In the genomic region with DNA sequence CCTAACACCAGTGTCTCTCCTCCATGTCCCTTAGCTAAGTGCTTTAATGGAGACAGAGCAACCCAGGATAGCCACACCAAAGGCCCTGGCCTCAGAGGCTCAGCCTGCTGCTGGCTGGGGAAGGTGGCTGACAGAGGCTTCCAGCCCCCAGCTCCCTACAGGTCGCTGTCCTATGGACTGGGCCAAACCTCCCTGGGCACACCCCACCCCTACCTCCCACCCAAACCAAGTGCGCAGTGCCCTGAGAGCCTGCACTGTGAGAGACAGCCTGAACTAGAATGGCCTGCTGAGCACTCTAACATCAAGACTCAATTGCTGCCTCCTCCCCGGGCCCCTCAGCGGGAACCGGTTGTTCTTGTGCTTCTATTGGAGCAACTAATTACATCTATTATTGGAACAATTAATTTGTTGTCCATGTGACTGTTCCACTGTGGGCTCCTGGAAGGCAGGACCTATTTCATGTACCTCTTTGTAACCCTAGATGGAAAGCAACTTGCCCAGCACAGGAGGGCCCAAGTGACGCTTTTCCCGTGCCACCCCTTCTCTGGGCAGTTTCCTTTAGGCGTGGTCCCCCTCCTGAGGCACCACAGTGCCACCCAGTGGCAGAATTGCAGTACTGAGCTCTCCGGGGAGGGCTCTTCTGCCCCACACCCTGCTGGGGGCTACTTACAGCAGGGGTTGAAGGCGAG, we compare ENCODE assay signal across 1 cellular context.
TF ChIP-seq lines count a peak whose summit lies in the region.

No MANE protein-coding gene starts in this region.

TF ChIP-seq in HepG2, 621 proteins besides CTCF, POLR2A, EP300 and RAD21 (continued from another document and continues in another):
- TF ChIP-seq NR1H2 (CRISPR knock-in tag; IDR thresholded peaks at IDR 0.05; ENCODE audit: borderline replicate concordance, low read depth) (no peak), ZNF441 (CRISPR knock-in tag; IDR thresholded peaks at IDR 0.05; ENCODE audit: borderline replicate concordance) (no peak), ISX (CRISPR knock-in tag; conservative IDR thresholded peaks at IDR 0.05) (no peak), ZKSCAN8 (CRISPR knock-in tag; IDR thresholded peaks at IDR 0.05; ENCODE audit: borderline replicate concordance) (no peak), ZNF589 (CRISPR knock-in tag; conservative IDR thresholded peaks at IDR 0.05) (no peak), SAFB2 (CRISPR knock-in tag; IDR thresholded peaks at IDR 0.05; ENCODE audit: borderline replicate concordance, low read depth) (no peak), AGO1 (IDR thresholded peaks at IDR 0.05; ENCODE audit: low read depth, low read length, poor library complexity, severe bottlenecking) (no peak), ZNF329 (CRISPR knock-in tag; IDR thresholded peaks at IDR 0.05; ENCODE audit: low read depth) (no peak), ZNF720 (CRISPR knock-in tag; IDR thresholded peaks at IDR 0.05) (no peak), DMAP1 (CRISPR knock-in tag; IDR thresholded peaks at IDR 0.05) (no peak), NBN (conservative IDR thresholded peaks at IDR 0.05) (no peak), GTF3A (CRISPR knock-in tag; conservative IDR thresholded peaks at IDR 0.05) (no peak), ZKSCAN5 (CRISPR knock-in tag; IDR thresholded peaks at IDR 0.05) (no peak), ZNF564 (CRISPR knock-in tag; IDR thresholded peaks at IDR 0.05) (no peak), ZNF282 (IDR thresholded peaks at IDR 0.05; ENCODE audit: partially characterized antibody) (no peak), CHCHD3 (CRISPR knock-in tag; IDR thresholded peaks at IDR 0.05) (no peak), JUNB (CRISPR knock-in tag; IDR thresholded peaks at IDR 0.05; ENCODE audit: borderline replicate concordance) (no peak), RNF2 (conservative IDR thresholded peaks at IDR 0.05; ENCODE audit: low read depth) (no peak), SRSF9 (IDR thresholded peaks at IDR 0.05; ENCODE audit: borderline replicate concordance, insufficient read depth, low read depth, low read length, poor library complexity, severe bottlenecking) (no peak), NFKBIZ (CRISPR knock-in tag; IDR thresholded peaks at IDR 0.05) (no peak), RORA (CRISPR knock-in tag; IDR thresholded peaks at IDR 0.05) (no peak), TEAD2 (CRISPR knock-in tag; IDR thresholded peaks at IDR 0.05) (no peak), HNRNPL (IDR thresholded peaks at IDR 0.05; ENCODE audit: low read depth, low read length) (0 out of 2 replicates have a peak, but pooled peaks have one; percentile 32), SOX5 (CRISPR knock-in tag; IDR thresholded peaks at IDR 0.05; ENCODE audit: borderline replicate concordance) (no peak), TOE1 (CRISPR knock-in tag; IDR thresholded peaks at IDR 0.05) (no peak), TOPORS (CRISPR knock-in tag; IDR thresholded peaks at IDR 0.05) (no peak), ZNF124 (CRISPR knock-in tag; IDR thresholded peaks at IDR 0.05) (0 out of 2 replicates have a peak, but pooled peaks have one; percentile 31), TMF1 (CRISPR knock-in tag; IDR thresholded peaks at IDR 0.05; ENCODE audit: low read depth) (no peak), KDM4B (CRISPR knock-in tag; IDR thresholded peaks at IDR 0.05) (no peak), KLF9 (CRISPR knock-in tag; IDR thresholded peaks at IDR 0.05; ENCODE audit: low read depth) (no peak), ZSCAN20 (CRISPR knock-in tag; IDR thresholded peaks at IDR 0.05; ENCODE audit: borderline replicate concordance) (no peak), ZNF3 (CRISPR knock-in tag; IDR thresholded peaks at IDR 0.05) (no peak), CBX2 (IDR thresholded peaks at IDR 0.05; ENCODE audit: low read depth, low read length) (no peak), CBX2 (CRISPR knock-in tag; IDR thresholded peaks at IDR 0.05; ENCODE audit: low read depth) (no peak), AHR (CRISPR knock-in tag; IDR thresholded peaks at IDR 0.05) (no peak), RARA (CRISPR knock-in tag; IDR thresholded peaks at IDR 0.05) (peak; percentile 23; the same call in 1 of the 2 replicates), NFE2 (CRISPR knock-in tag; IDR thresholded peaks at IDR 0.05) (no peak)
- TF ChIP-seq, protein P1, sequence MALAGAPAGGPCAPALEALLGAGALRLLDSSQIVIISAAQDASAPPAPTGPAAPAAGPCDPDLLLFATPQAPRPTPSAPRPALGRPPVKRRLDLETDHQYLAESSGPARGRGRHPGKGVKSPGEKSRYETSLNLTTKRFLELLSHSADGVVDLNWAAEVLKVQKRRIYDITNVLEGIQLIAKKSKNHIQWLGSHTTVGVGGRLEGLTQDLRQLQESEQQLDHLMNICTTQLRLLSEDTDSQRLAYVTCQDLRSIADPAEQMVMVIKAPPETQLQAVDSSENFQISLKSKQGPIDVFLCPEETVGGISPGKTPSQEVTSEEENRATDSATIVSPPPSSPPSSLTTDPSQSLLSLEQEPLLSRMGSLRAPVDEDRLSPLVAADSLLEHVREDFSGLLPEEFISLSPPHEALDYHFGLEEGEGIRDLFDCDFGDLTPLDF (CRISPR knock-in tag; IDR thresholded peaks at IDR 0.05): no peak
- TF ChIP-seq, protein P2, sequence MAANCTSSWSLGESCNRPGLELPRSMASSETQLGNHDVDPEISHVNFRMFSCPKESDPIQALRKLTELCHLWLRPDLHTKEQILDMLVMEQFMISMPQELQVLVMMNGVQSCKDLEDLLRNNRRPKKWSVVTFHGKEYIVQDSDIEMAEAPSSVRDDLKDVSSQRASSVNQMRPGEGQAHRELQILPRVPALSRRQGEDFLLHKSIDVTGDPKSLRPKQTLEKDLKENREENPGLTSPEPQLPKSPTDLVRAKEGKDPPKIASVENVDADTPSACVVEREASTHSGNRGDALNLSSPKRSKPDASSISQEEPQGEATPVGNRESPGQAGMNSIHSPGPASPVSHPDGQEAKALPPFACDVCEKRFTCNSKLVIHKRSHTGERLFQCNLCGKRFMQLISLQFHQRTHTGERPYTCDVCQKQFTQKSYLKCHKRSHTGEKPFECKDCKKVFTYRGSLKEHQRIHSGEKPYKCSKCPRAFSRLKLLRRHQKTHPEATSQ (CRISPR knock-in tag; IDR thresholded peaks at IDR 0.05; ENCODE audit: borderline replicate concordance): no peak
- TF ChIP-seq, protein P3, sequence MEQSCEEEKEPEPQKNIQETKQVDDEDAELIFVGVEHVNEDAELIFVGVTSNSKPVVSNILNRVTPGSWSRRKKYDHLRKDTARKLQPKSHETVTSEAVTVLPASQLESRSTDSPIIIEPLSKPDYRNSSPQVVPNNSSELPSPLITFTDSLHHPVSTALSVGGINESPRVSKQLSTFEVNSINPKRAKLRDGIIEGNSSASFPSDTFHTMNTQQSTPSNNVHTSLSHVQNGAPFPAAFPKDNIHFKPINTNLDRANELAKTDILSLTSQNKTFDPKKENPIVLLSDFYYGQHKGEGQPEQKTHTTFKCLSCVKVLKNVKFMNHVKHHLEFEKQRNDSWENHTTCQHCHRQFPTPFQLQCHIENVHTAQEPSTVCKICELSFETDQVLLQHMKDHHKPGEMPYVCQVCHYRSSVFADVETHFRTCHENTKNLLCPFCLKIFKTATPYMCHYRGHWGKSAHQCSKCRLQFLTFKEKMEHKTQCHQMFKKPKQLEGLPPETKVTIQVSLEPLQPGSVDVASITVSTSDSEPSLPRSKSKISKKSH (CRISPR knock-in tag; IDR thresholded peaks at IDR 0.05; ENCODE audit: borderline replicate concordance): no peak
- TF ChIP-seq, protein P4, sequence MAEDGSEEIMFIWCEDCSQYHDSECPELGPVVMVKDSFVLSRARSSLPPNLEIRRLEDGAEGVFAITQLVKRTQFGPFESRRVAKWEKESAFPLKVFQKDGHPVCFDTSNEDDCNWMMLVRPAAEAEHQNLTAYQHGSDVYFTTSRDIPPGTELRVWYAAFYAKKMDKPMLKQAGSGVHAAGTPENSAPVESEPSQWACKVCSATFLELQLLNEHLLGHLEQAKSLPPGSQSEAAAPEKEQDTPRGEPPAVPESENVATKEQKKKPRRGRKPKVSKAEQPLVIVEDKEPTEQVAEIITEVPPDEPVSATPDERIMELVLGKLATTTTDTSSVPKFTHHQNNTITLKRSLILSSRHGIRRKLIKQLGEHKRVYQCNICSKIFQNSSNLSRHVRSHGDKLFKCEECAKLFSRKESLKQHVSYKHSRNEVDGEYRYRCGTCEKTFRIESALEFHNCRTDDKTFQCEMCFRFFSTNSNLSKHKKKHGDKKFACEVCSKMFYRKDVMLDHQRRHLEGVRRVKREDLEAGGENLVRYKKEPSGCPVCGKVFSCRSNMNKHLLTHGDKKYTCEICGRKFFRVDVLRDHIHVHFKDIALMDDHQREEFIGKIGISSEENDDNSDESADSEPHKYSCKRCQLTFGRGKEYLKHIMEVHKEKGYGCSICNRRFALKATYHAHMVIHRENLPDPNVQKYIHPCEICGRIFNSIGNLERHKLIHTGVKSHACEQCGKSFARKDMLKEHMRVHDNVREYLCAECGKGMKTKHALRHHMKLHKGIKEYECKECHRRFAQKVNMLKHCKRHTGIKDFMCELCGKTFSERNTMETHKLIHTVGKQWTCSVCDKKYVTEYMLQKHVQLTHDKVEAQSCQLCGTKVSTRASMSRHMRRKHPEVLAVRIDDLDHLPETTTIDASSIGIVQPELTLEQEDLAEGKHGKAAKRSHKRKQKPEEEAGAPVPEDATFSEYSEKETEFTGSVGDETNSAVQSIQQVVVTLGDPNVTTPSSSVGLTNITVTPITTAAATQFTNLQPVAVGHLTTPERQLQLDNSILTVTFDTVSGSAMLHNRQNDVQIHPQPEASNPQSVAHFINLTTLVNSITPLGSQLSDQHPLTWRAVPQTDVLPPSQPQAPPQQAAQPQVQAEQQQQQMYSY (CRISPR knock-in tag; IDR thresholded peaks at IDR 0.05): no peak
- TF ChIP-seq, protein P5, sequence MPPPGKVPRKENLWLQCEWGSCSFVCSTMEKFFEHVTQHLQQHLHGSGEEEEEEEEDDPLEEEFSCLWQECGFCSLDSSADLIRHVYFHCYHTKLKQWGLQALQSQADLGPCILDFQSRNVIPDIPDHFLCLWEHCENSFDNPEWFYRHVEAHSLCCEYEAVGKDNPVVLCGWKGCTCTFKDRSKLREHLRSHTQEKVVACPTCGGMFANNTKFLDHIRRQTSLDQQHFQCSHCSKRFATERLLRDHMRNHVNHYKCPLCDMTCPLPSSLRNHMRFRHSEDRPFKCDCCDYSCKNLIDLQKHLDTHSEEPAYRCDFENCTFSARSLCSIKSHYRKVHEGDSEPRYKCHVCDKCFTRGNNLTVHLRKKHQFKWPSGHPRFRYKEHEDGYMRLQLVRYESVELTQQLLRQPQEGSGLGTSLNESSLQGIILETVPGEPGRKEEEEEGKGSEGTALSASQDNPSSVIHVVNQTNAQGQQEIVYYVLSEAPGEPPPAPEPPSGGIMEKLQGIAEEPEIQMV (CRISPR knock-in tag; IDR thresholded peaks at IDR 0.05; ENCODE audit: low read depth): no peak
- TF ChIP-seq, protein P6, sequence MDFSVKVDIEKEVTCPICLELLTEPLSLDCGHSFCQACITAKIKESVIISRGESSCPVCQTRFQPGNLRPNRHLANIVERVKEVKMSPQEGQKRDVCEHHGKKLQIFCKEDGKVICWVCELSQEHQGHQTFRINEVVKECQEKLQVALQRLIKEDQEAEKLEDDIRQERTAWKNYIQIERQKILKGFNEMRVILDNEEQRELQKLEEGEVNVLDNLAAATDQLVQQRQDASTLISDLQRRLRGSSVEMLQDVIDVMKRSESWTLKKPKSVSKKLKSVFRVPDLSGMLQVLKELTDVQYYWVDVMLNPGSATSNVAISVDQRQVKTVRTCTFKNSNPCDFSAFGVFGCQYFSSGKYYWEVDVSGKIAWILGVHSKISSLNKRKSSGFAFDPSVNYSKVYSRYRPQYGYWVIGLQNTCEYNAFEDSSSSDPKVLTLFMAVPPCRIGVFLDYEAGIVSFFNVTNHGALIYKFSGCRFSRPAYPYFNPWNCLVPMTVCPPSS (IDR thresholded peaks at IDR 0.05): no peak
- TF ChIP-seq, protein P7, sequence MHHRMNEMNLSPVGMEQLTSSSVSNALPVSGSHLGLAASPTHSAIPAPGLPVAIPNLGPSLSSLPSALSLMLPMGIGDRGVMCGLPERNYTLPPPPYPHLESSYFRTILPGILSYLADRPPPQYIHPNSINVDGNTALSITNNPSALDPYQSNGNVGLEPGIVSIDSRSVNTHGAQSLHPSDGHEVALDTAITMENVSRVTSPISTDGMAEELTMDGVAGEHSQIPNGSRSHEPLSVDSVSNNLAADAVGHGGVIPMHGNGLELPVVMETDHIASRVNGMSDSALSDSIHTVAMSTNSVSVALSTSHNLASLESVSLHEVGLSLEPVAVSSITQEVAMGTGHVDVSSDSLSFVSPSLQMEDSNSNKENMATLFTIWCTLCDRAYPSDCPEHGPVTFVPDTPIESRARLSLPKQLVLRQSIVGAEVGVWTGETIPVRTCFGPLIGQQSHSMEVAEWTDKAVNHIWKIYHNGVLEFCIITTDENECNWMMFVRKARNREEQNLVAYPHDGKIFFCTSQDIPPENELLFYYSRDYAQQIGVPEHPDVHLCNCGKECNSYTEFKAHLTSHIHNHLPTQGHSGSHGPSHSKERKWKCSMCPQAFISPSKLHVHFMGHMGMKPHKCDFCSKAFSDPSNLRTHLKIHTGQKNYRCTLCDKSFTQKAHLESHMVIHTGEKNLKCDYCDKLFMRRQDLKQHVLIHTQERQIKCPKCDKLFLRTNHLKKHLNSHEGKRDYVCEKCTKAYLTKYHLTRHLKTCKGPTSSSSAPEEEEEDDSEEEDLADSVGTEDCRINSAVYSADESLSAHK (CRISPR knock-in tag; IDR thresholded peaks at IDR 0.05; ENCODE audit: borderline replicate concordance): no peak
- TF ChIP-seq, protein P8, sequence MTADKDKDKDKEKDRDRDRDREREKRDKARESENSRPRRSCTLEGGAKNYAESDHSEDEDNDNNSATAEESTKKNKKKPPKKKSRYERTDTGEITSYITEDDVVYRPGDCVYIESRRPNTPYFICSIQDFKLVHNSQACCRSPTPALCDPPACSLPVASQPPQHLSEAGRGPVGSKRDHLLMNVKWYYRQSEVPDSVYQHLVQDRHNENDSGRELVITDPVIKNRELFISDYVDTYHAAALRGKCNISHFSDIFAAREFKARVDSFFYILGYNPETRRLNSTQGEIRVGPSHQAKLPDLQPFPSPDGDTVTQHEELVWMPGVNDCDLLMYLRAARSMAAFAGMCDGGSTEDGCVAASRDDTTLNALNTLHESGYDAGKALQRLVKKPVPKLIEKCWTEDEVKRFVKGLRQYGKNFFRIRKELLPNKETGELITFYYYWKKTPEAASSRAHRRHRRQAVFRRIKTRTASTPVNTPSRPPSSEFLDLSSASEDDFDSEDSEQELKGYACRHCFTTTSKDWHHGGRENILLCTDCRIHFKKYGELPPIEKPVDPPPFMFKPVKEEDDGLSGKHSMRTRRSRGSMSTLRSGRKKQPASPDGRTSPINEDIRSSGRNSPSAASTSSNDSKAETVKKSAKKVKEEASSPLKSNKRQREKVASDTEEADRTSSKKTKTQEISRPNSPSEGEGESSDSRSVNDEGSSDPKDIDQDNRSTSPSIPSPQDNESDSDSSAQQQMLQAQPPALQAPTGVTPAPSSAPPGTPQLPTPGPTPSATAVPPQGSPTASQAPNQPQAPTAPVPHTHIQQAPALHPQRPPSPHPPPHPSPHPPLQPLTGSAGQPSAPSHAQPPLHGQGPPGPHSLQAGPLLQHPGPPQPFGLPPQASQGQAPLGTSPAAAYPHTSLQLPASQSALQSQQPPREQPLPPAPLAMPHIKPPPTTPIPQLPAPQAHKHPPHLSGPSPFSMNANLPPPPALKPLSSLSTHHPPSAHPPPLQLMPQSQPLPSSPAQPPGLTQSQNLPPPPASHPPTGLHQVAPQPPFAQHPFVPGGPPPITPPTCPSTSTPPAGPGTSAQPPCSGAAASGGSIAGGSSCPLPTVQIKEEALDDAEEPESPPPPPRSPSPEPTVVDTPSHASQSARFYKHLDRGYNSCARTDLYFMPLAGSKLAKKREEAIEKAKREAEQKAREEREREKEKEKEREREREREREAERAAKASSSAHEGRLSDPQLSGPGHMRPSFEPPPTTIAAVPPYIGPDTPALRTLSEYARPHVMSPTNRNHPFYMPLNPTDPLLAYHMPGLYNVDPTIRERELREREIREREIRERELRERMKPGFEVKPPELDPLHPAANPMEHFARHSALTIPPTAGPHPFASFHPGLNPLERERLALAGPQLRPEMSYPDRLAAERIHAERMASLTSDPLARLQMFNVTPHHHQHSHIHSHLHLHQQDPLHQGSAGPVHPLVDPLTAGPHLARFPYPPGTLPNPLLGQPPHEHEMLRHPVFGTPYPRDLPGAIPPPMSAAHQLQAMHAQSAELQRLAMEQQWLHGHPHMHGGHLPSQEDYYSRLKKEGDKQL (CRISPR knock-in tag; IDR thresholded peaks at IDR 0.05; ENCODE audit: low read depth): no peak
